In genomic region chr4:12534684-12535083, GRCh38 we compare ENCODE assay signal across 37 cellular contexts.
"Had no signal": no experiment of that assay in that cellular context is flagged by ENCODE, and none has a peak within 500 bp of the region (broad histone marks: within the 10 kb centered on the region; RNA-seq: fewer than 3 reads in every experiment).

No MANE protein-coding gene starts in this region.

- H3K4me3 ChIP-seq: adrenal gland, body of pancreas, breast epithelium had no signal

- H3K4me3 Mint-ChIP-seq: activated B cell treated with CpG ODN at 0.5 μM for 24 hours; activated CD4-positive, alpha-beta memory T cell treated with anti-CD3 and anti-CD28 coated beads for 36 hours; activated CD4-positive, alpha-beta T cell treated with anti-CD3 and anti-CD28 coated beads, Interleukin-2, amount 10 ng/mL, durations not matched to agents 24 days and 14 days; activated CD8-positive, alpha-beta T cell treated with anti-CD3 and anti-CD28 coated beads for 36 hours; activated naive CD4-positive, alpha-beta T cell treated with anti-CD3 and anti-CD28 coated beads for 36 hours; activated naive CD8-positive, alpha-beta T cell treated with anti-CD3 and anti-CD28 coated beads for 36 hours; activated T-cell treated with anti-CD3 and anti-CD28 coated beads, Interleukin-2, amount 50 U/mL, for 4 hours; activated T-cell treated with anti-CD3 and anti-CD28 coated beads, Interleukin-2, amount 50 U/mL, for 72 hours; activated T-helper 1 cell treated with anti-CD3 and anti-CD28 coated beads, Interleukin-12 subunit alpha, Interleukin-12 subunit beta, Interleukin-2, Interleukin-4 antibody, amounts not matched to agents 30 ng/mL and 10 ng/mL and 1 ng/mL, durations not matched to agents 14 hours and 24 hours and 36 hours; activated T-helper 17 cell treated with anti-CD3 and anti-CD28 coated beads, Interleukin-2, amount 50 U/mL, for 72 hours; T-helper 1 cell treated with Interleukin-12 subunit alpha and Interleukin-12 subunit beta and Interleukin-4 antibody, amounts not matched to agents 30 μg/mL and 1 μg/mL, for 36 hours; T-helper 2 cell treated with Interferon-gamma antibody and Interleukin-4, amounts not matched to agents 5 μg/mL and 100 μg/mL, for 36 hours had no signal

- H3K27ac Mint-ChIP-seq: activated B cell treated with CpG ODN at 0.5 μM for 24 hours; activated CD4-positive, alpha-beta memory T cell treated with anti-CD3 and anti-CD28 coated beads for 36 hours; activated CD4-positive, alpha-beta T cell treated with anti-CD3 and anti-CD28 coated beads, Interleukin-2, amount 10 ng/mL, durations not matched to agents 24 days and 14 days; activated CD8-positive, alpha-beta T cell treated with anti-CD3 and anti-CD28 coated beads for 36 hours; activated naive CD4-positive, alpha-beta T cell treated with anti-CD3 and anti-CD28 coated beads for 36 hours; activated naive CD4-positive, alpha-beta T cell treated with anti-CD3 and anti-CD28 coated beads, Interleukin-2, amount 50 U/mL, for 72 hours; activated naive CD8-positive, alpha-beta T cell treated with anti-CD3 and anti-CD28 coated beads for 36 hours; activated T-cell treated with anti-CD3 and anti-CD28 coated beads, Interleukin-2, amount 50 U/mL, for 72 hours; activated T-helper 1 cell treated with anti-CD3 and anti-CD28 coated beads, Interleukin-12 subunit alpha, Interleukin-12 subunit beta, Interleukin-2, Interleukin-4 antibody, amounts not matched to agents 30 ng/mL and 10 ng/mL and 1 ng/mL, durations not matched to agents 14 hours and 24 hours and 36 hours; activated T-helper 17 cell treated with anti-CD3 and anti-CD28 coated beads, Interleukin-2, amount 50 U/mL, for 72 hours; T-helper 1 cell treated with Interleukin-12 subunit alpha and Interleukin-12 subunit beta and Interleukin-4 antibody, amounts not matched to agents 30 μg/mL and 1 μg/mL, for 36 hours; T-helper 2 cell treated with Interferon-gamma antibody and Interleukin-4, amounts not matched to agents 5 μg/mL and 100 μg/mL, for 36 hours had no signal

- FAIRE-seq: astrocyte, TTC549 had no signal

- H3K9me3 ChIP-seq: adrenal gland, body of pancreas, breast epithelium had no signal

- H3K27me3 Mint-ChIP-seq: activated B cell treated with CpG ODN at 0.5 μM for 24 hours; activated CD4-positive, alpha-beta memory T cell treated with anti-CD3 and anti-CD28 coated beads for 36 hours; activated CD4-positive, alpha-beta T cell treated with anti-CD3 and anti-CD28 coated beads, Interleukin-2, amount 10 ng/mL, durations not matched to agents 24 days and 14 days; activated CD8-positive, alpha-beta T cell treated with anti-CD3 and anti-CD28 coated beads for 36 hours; activated naive CD8-positive, alpha-beta T cell treated with anti-CD3 and anti-CD28 coated beads for 36 hours; activated T-helper 17 cell treated with anti-CD3 and anti-CD28 coated beads, Interleukin-2, amount 50 U/mL, for 72 hours had no signal

- H3K36me3 ChIP-seq: adrenal gland, brain microvascular endothelial cell, breast epithelium had no signal

- DNase-seq: activated B cell treated with CpG ODN at 0.5 μM for 24 hours; activated CD4-positive, alpha-beta memory T cell treated with anti-CD3 and anti-CD28 coated beads for 36 hours; activated CD4-positive, alpha-beta T cell treated with anti-CD3 and anti-CD28 coated beads for 4 hours; activated CD4-positive, alpha-beta T cell treated with anti-CD3 and anti-CD28 coated beads, Interleukin-2, amount 10 ng/mL, durations not matched to agents 24 days and 14 days; activated CD4-positive, alpha-beta T cell treated with anti-CD3 and anti-CD28 coated beads, Interleukin-2, amount 50 U/mL, for 1 hour; activated CD4-positive, alpha-beta T cell treated with anti-CD3 and anti-CD28 coated beads, Interleukin-2, amount 50 U/mL, for 4 hours; activated CD4-positive, CD25-positive, alpha-beta regulatory T cell treated with anti-CD3 and anti-CD28 coated beads, Interleukin-2, amount 50 U/mL, for 72 hours; activated CD8-positive, alpha-beta memory T cell treated with anti-CD3 and anti-CD28 coated beads, Interleukin-2, amount 50 U/mL, for 4 hours; activated CD8-positive, alpha-beta T cell treated with anti-CD3 and anti-CD28 coated beads for 36 hours; activated effector memory CD4-positive, alpha-beta T cell treated with anti-CD3 and anti-CD28 coated beads, Interleukin-2, amount 50 U/mL, for 16 hours; activated gamma-delta T cell treated with Interleukin-2 at 50 U/mL for 16 hours; activated naive CD4-positive, alpha-beta T cell; activated naive CD4-positive, alpha-beta T cell treated with anti-CD3 and anti-CD28 coated beads for 36 hours; activated naive CD4-positive, alpha-beta T cell treated with anti-CD3 and anti-CD28 coated beads, Interleukin-2, amount 50 U/mL, for 16 hours; activated naive CD8-positive, alpha-beta T cell treated with anti-CD3 and anti-CD28 coated beads for 36 hours; activated T-cell treated with anti-CD3 and anti-CD28 coated beads for 4 hours; activated T-cell treated with anti-CD3 and anti-CD28 coated beads, Interleukin-2, amount 50 U/mL, for 1 hour; activated T-cell treated with anti-CD3 and anti-CD28 coated beads, Interleukin-2, amount 50 U/mL, for 4 hours; activated T-cell treated with anti-CD3 and anti-CD28 coated beads, Interleukin-2, amount 50 U/mL, for 72 hours; adrenal gland; amniotic stem cell; aorta; body of pancreas; brain microvascular endothelial cell; central memory CD4-positive, alpha-beta T cell; T-helper 1 cell; T-helper 2 cell; T-helper 9 cell had no signal

- H3K27me3 ChIP-seq: adrenal gland, body of pancreas, brain microvascular endothelial cell, breast epithelium had no signal

- H3K36me3 Mint-ChIP-seq: activated CD4-positive, alpha-beta memory T cell treated with anti-CD3 and anti-CD28 coated beads for 36 hours; activated naive CD4-positive, alpha-beta T cell treated with anti-CD3 and anti-CD28 coated beads, Interleukin-2, amount 50 U/mL, for 72 hours; activated naive CD8-positive, alpha-beta T cell treated with anti-CD3 and anti-CD28 coated beads for 36 hours had no signal

- H3K27ac ChIP-seq: adrenal gland, body of pancreas, brain microvascular endothelial cell, breast epithelium, VCaP had no signal

- H3K4me1 Mint-ChIP-seq: activated B cell treated with CpG ODN at 0.5 μM for 24 hours; activated CD4-positive, alpha-beta T cell treated with anti-CD3 and anti-CD28 coated beads, Interleukin-2, amount 10 ng/mL, durations not matched to agents 24 days and 14 days; activated naive CD8-positive, alpha-beta T cell treated with anti-CD3 and anti-CD28 coated beads for 36 hours; activated T-helper 17 cell treated with anti-CD3 and anti-CD28 coated beads, Interleukin-2, amount 50 U/mL, for 72 hours had no signal

- H3K4me1 ChIP-seq: adrenal gland, body of pancreas, breast epithelium had no signal

- H3K9me3 Mint-ChIP-seq: activated B cell treated with CpG ODN at 0.5 μM for 24 hours; activated CD4-positive, alpha-beta T cell treated with anti-CD3 and anti-CD28 coated beads, Interleukin-2, amount 10 ng/mL, durations not matched to agents 24 days and 14 days; activated naive CD4-positive, alpha-beta T cell treated with anti-CD3 and anti-CD28 coated beads for 36 hours had no signal

- ATAC-seq: activated CD8-positive, alpha-beta T cell treated with anti-CD3 and anti-CD28 coated beads for 36 hours; activated naive CD4-positive, alpha-beta T cell treated with anti-CD3 and anti-CD28 coated beads, Interleukin-2, amount 50 U/mL, for 72 hours; activated T-cell treated with anti-CD3 and anti-CD28 coated beads, Interleukin-2, amount 50 U/mL, for 4 hours; activated T-cell treated with anti-CD3 and anti-CD28 coated beads, Interleukin-2, amount 50 U/mL, for 72 hours; activated T-helper 17 cell treated with anti-CD3 and anti-CD28 coated beads, Interleukin-2, amount 50 U/mL, for 72 hours; body of pancreas had no signal
